In genomic region chr12:119457251-119457650, GRCh38 we compare ENCODE assay signal across 1 cellular context.
A peak's percentile ranks its signal among the peaks of the same experiment; 100 is the strongest.
TF ChIP-seq lines count a peak whose summit lies in the region.

No MANE protein-coding gene starts in this region.

TF ChIP-seq in K562, 482 proteins besides CTCF, POLR2A, EP300 and RAD21 (continued from another document):
- TF ChIP-seq KDM1A (IDR thresholded peaks at IDR 0.05): no peak
- no peak for TF ChIP-seq NONO (IDR thresholded peaks at IDR 0.05; ENCODE audit: low read depth in 2 of 2, low read length in 1 of 2)
- no peak for TF ChIP-seq E2F6 (IDR thresholded peaks at IDR 0.05; ENCODE audit: borderline replicate concordance in 1 of 2, extremely low read depth in 1 of 2, insufficient read depth in 1 of 2, insufficient read length in 1 of 2, low read depth in 1 of 2, low read length in 1 of 2, poor library complexity in 1 of 2, severe bottlenecking in 1 of 2)
- no peak for TF ChIP-seq LCOR (CRISPR knock-in tag; IDR thresholded peaks at IDR 0.05)
- no peak for TF ChIP-seq PTBP1 (IDR thresholded peaks at IDR 0.05; ENCODE audit: low read depth, low read length)
- peak; percentile 99 for TF ChIP-seq MAFK (IDR thresholded peaks at IDR 0.05; ENCODE audit: low read length)
- TF ChIP-seq BACH1 (tag; IDR thresholded peaks at IDR 0.05): peak; percentile 84; the same call in 1 of the 2 replicates
- TF ChIP-seq CHCHD3 (CRISPR knock-in tag; IDR thresholded peaks at IDR 0.05): no peak
- TF ChIP-seq FIP1L1 (IDR thresholded peaks at IDR 0.05; ENCODE audit: low read depth, low read length, poor library complexity, severe bottlenecking): no peak
- no peak for TF ChIP-seq HEY1 (CRISPR knock-in tag; IDR thresholded peaks at IDR 0.05; ENCODE audit: borderline replicate concordance)
- TF ChIP-seq MXD1 (CRISPR knock-in tag; IDR thresholded peaks at IDR 0.05; ENCODE audit: borderline replicate concordance, poor library complexity, severe bottlenecking): no peak
TF ChIP-seq in K562: peak in this region for 6.
